In the genomic region with DNA sequence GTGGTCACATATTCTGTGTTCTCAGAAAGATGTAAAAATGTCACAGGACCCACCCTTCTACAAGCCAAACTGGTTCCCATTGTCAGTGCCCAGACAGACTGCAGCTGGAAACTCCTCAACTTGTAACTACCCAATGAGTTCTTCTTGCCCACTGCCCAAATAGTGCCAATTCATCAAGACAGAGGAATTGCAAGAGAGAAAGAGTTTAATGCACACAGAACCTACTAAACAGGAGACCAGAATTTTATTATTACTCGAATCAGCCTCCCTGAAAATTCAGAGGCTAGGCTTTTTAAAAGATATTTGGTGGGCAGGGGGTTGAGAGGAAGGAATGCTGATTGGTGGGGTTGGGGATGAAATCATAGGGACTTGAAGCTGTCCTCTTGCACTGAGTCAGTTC, we compare ENCODE assay signal across 3 cellular contexts.
TF ChIP-seq lines count a peak whose summit lies in the region.

No MANE protein-coding gene starts in this region.

TF ChIP-seq in HCT116, 20 proteins besides CTCF, POLR2A, EP300 and RAD21:
- TF ChIP-seq REST (IDR thresholded peaks at IDR 0.05; ENCODE audit: low read depth) (no peak), CBX3 (IDR thresholded peaks at IDR 0.05; ENCODE audit: low read depth) (0 out of 2 replicates have a peak, but pooled peaks have one; percentile 27)
TF ChIP-seq in HCT116: peak in this region for 1.

TF ChIP-seq in HEK293, 187 proteins besides CTCF, POLR2A, EP300 and RAD21:
- no peak for TF ChIP-seq HOXA7 (CRISPR knock-in tag; IDR thresholded peaks at IDR 0.05; ENCODE audit: borderline replicate concordance)
- 0 out of 2 replicates have a peak, but pooled peaks have one; percentile 34 for TF ChIP-seq ZNF140 (tag by site-specific recombination; IDR thresholded peaks at IDR 0.05)
- TF ChIP-seq KLF10 (tag by site-specific recombination; IDR thresholded peaks at IDR 0.05) = no peak
- no peak for TF ChIP-seq ZNF521 (tag by site-specific recombination; IDR thresholded peaks at IDR 0.05)
- no peak for TF ChIP-seq ZNF560 (tag by site-specific recombination; IDR thresholded peaks at IDR 0.05; ENCODE audit: borderline replicate concordance)
- no peak for TF ChIP-seq ZNF555 (tag by site-specific recombination; conservative IDR thresholded peaks at IDR 0.05)
- TF ChIP-seq KLF17 (tag by site-specific recombination; IDR thresholded peaks at IDR 0.05) = no peak
- TF ChIP-seq KLF9 (tag by site-specific recombination; IDR thresholded peaks at IDR 0.05; ENCODE audit: low read depth) = no peak
- no peak for TF ChIP-seq ZNF214 (tag by site-specific recombination; IDR thresholded peaks at IDR 0.05; ENCODE audit: borderline replicate concordance)
- TF ChIP-seq TRIM28 (IDR thresholded peaks at IDR 0.05; ENCODE audit: borderline replicate concordance, low read length) = peak; percentile 62; the same call in 1 of the 2 replicates
- TF ChIP-seq ZNF558 (tag by site-specific recombination; IDR thresholded peaks at IDR 0.05) = no peak
- TF ChIP-seq ZNF624 (tag by site-specific recombination; IDR thresholded peaks at IDR 0.05) = no peak
- TF ChIP-seq, protein P1, sequence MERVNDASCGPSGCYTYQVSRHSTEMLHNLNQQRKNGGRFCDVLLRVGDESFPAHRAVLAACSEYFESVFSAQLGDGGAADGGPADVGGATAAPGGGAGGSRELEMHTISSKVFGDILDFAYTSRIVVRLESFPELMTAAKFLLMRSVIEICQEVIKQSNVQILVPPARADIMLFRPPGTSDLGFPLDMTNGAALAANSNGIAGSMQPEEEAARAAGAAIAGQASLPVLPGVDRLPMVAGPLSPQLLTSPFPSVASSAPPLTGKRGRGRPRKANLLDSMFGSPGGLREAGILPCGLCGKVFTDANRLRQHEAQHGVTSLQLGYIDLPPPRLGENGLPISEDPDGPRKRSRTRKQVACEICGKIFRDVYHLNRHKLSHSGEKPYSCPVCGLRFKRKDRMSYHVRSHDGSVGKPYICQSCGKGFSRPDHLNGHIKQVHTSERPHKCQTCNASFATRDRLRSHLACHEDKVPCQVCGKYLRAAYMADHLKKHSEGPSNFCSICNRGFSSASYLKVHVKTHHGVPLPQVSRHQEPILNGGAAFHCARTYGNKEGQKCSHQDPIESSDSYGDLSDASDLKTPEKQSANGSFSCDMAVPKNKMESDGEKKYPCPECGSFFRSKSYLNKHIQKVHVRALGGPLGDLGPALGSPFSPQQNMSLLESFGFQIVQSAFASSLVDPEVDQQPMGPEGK (tag by site-specific recombination; IDR thresholded peaks at IDR 0.05) = no peak
- no peak for TF ChIP-seq ZNF514 (tag by site-specific recombination; IDR thresholded peaks at IDR 0.05)
- TF ChIP-seq SETDB1 (IDR thresholded peaks at IDR 0.05; ENCODE audit: insufficient read length, low read length) = peak; percentile 87
- TF ChIP-seq ZNF623 (tag by site-specific recombination; IDR thresholded peaks at IDR 0.05) = no peak
- TF ChIP-seq ZFP3 (tag by site-specific recombination; IDR thresholded peaks at IDR 0.05; ENCODE audit: low read depth) = no peak
- no peak for TF ChIP-seq ZNF518A (tag by site-specific recombination; conservative IDR thresholded peaks at IDR 0.05; ENCODE audit: low read depth)
- TF ChIP-seq ATF2 (tag by site-specific recombination; IDR thresholded peaks at IDR 0.05; ENCODE audit: low read depth) = no peak
TF ChIP-seq in HEK293: peak in this region for 3.

TF ChIP-seq in K562, 482 proteins besides CTCF, POLR2A, EP300 and RAD21:
- no peak for TF ChIP-seq SP1 (CRISPR knock-in tag; IDR thresholded peaks at IDR 0.05)
- 0 out of 3 replicates have a peak, but pooled peaks of 1 of the 2 experiments have one; percentile 21 for TF ChIP-seq CBX3 (IDR thresholded peaks at IDR 0.05; ENCODE audit: borderline replicate concordance in 1 of 2, low read length in 2 of 2)
- TF ChIP-seq CBX5 (IDR thresholded peaks at IDR 0.05; ENCODE audit: borderline replicate concordance, low read depth) = peak; percentile 73; the same call in 1 of the 2 replicates
